Comparison of ENCODE assay signal across 15 cellular contexts in genomic region chr12:12984119-12984518, GRCh38. TPM values are rescaled to one million over a fixed set of nuclear protein-coding genes. Genes with fewer than 3 reads are reported as not detected.
A peak's percentile ranks its signal among the peaks of the same experiment; 100 is the strongest.
DNase-seq lines count a peak whose midpoint lies in the region; ATAC-seq and TF ChIP-seq lines count a peak whose summit lies in the region.
"Had no signal": no experiment of that assay in that cellular context is flagged by ENCODE, and none has a peak within 500 bp of the region (broad histone marks: within the 10 kb centered on the region; RNA-seq: fewer than 3 reads in every experiment).

No MANE protein-coding gene starts in this region.

- peak overlapping the region; percentile 58; the same call in 1 of the 2 replicates for H3K27ac Mint-ChIP-seq in WTC11
- H3K27ac Mint-ChIP-seq in progenitor cell of endocrine pancreas, result no peak overlapping the region

- peaks cover 56% of the 10 kb centered on the region for H3K36me3 ChIP-seq in osteoblast (ENCODE audit: insufficient read depth, low read length)

- H3K79me2 ChIP-seq in osteoblast (ENCODE audit: insufficient read depth, low read length), result peaks cover 21% of the 10 kb centered on the region

- no peak overlapping the region for H3K4me2 ChIP-seq in osteoblast (ENCODE audit: insufficient read depth, low read length)

- H3K4me1 ChIP-seq in osteoblast (ENCODE audit: insufficient read depth, low read length), result peaks cover 16% of the 10 kb centered on the region

- CTCF ChIA-PET in WTC11 (lab: Charles Lee), result interaction anchor here (0.6 to 4.2 kb wide), 7 partner anchors 8 to 228 kb away, joined by 3 to 17 read pairs (median 5); no protein-coding TSS in a partner anchor

- H3K27me3 ChIP-seq in dorsolateral prefrontal cortex (no peaks in the 10 kb centered on the region), osteoblast (ENCODE audit: insufficient read depth, low read length) (no peaks in the 10 kb centered on the region)

- H3K27me3 Mint-ChIP-seq in WTC11 (ENCODE audit: low read depth), result no peaks in the 10 kb centered on the region
- no peaks in the 10 kb centered on the region for H3K27me3 Mint-ChIP-seq in progenitor cell of endocrine pancreas
- H3K27me3 Mint-ChIP-seq: CD4-positive, alpha-beta memory T cell had no signal

- H3K9me3 Mint-ChIP-seq in WTC11 (no peaks in the 10 kb centered on the region), progenitor cell of endocrine pancreas (ENCODE audit: low read depth) (no peaks in the 10 kb centered on the region)
- H3K9me3 Mint-ChIP-seq: CD4-positive, alpha-beta memory T cell had no signal

- H3K4me1 Mint-ChIP-seq in WTC11 (peaks cover 18% of the 10 kb centered on the region), progenitor cell of endocrine pancreas (ENCODE audit: low read depth) (no peaks in the 10 kb centered on the region)

- TF ChIP-seq CTCF in WTC11 (IDR thresholded peaks at IDR 0.05), result no peak
- no peak for TF ChIP-seq CTCF in dorsolateral prefrontal cortex (IDR thresholded peaks at IDR 0.05 in 54 of 56, conservative IDR thresholded peaks at IDR 0.05 in 2 of 56; ENCODE audit: low read depth in 1 of 56, partially characterized antibody in 56 of 56)
- no peak for TF ChIP-seq CTCF in osteoblast (IDR thresholded peaks at IDR 0.05; ENCODE audit: extremely low read depth, low read depth, low read length)
- no peak for TF ChIP-seq CTCF in progenitor cell of endocrine pancreas (IDR thresholded peaks at IDR 0.05; ENCODE audit: unreplicated experiment)

- no peak overlapping the region for H2AFZ ChIP-seq in osteoblast (ENCODE audit: low read length)

- intact Hi-C loops in dorsolateral prefrontal cortex (cut with DNase I), result loop anchor here (5.0 kb wide), 2 partner anchors 147 to 172 kb away; partner anchors contain the start of gene DDX47 (in 1 of the 2)

- POLR2A ChIA-PET in WTC11 (lab: Charles Lee), result no interaction called here

- H3K36me3 Mint-ChIP-seq in WTC11 (peaks cover 39% of the 10 kb centered on the region), progenitor cell of endocrine pancreas (ENCODE audit: insufficient read depth) (peaks cover 20% of the 10 kb centered on the region)

- H4K20me1 ChIP-seq in osteoblast (ENCODE audit: insufficient read depth, low read length), result no peaks in the 10 kb centered on the region

- H3K9me3 ChIP-seq in osteoblast (ENCODE audit: low read depth, low read length), result no peaks in the 10 kb centered on the region

- H3K4me3 Mint-ChIP-seq in WTC11, result no peak overlapping the region
- H3K4me3 Mint-ChIP-seq in progenitor cell of endocrine pancreas (ENCODE audit: low read depth), result no peak overlapping the region
- H3K4me3 Mint-ChIP-seq: CD4-positive, alpha-beta memory T cell had no signal

- DNase-seq in WTC11 (ENCODE audit: low spot score) (no peak), dorsolateral prefrontal cortex (no peak), osteoblast (ENCODE audit: insufficient read length, low spot score, missing footprints) (no peak), progenitor cell of endocrine pancreas (ENCODE audit: low spot score, unreplicated experiment) (no peak)
- DNase-seq in stimulated activated CD4-positive, alpha-beta T cell treated with anti-CD3 and anti-CD28 coated beads, Interleukin-4, amount 100 ng/mL, for 1 hour, result no peak
- DNase-seq: CD4-positive, alpha-beta memory T cell; COR-L47; GF-D8; GOT3 had no signal

- no peak overlapping the region for H3K4me3 ChIP-seq in dorsolateral prefrontal cortex
- H3K4me3 ChIP-seq in osteoblast (ENCODE audit: insufficient read depth, low read length), result no peak overlapping the region

- ATAC-seq in WTC11 (no peak), HG03196 (IDR thresholded peaks at IDR 0.05; ENCODE audit: unreplicated experiment) (no peak)

- peak overlapping the region in 40 of 59 donors; percentile 4 to 87 (median 75) for H3K27ac ChIP-seq in dorsolateral prefrontal cortex
- H3K27ac ChIP-seq in osteoblast (ENCODE audit: low read depth, low read length), result peak overlapping the region; percentile 60

TF ChIP-seq in WTC11, 78 proteins besides CTCF, POLR2A, EP300 and RAD21 (continues in another document):
- TF ChIP-seq NFYB (CRISPR knock-in tag; conservative IDR thresholded peaks at IDR 0.05; ENCODE audit: low read depth) (no peak), CBFB (CRISPR knock-in tag; IDR thresholded peaks at IDR 0.05; ENCODE audit: low read depth) (no peak), JUN (CRISPR knock-in tag; IDR thresholded peaks at IDR 0.05) (no peak), EMX1 (CRISPR knock-in tag; IDR thresholded peaks at IDR 0.05) (no peak), NR3C1 (CRISPR knock-in tag; conservative IDR thresholded peaks at IDR 0.05; ENCODE audit: low read depth) (no peak), ESRRA (CRISPR knock-in tag; IDR thresholded peaks at IDR 0.05; ENCODE audit: borderline replicate concordance) (no peak), ARID4B (CRISPR knock-in tag; IDR thresholded peaks at IDR 0.05; ENCODE audit: borderline replicate concordance) (no peak), ZNF138 (CRISPR knock-in tag; conservative IDR thresholded peaks at IDR 0.05) (no peak), SMAD3 (CRISPR knock-in tag; IDR thresholded peaks at IDR 0.05; ENCODE audit: borderline replicate concordance) (no peak), IRF2 (CRISPR knock-in tag; IDR thresholded peaks at IDR 0.05; ENCODE audit: borderline replicate concordance, low read depth) (no peak)
- TF ChIP-seq, protein P1, sequence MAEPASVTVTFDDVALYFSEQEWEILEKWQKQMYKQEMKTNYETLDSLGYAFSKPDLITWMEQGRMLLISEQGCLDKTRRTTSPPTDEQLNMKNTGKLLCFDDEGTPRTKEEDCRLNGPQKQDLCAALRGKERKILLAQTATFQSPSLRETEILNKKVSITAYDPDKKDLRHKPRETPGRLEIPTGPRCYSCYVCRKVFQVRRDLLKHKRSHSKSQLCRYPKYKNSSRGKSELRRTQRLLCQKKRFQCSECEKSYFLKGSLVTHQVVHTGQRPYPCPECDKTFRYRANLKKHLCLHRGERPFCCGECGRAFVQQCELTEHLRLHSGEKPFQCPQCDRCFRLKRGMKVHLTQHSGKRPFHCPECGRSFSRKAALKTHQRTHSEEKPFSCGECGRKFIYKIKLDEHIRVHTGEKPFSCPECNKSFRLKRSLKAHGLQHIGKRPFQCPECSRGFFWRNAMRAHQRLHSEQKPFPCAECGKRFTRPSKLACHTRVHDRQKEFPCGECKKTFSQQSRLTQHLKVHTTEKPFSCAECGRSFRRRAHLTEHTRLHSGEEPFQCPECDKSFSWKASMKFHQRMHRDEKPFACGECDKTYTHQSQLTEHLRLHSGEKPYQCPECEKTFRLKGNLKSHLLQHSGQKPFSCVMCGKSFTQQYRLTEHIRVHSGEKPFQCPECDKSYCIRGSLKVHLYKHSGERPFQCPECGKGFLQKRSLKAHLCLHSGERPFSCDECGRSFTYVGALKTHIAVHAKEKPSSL (CRISPR knock-in tag; conservative IDR thresholded peaks at IDR 0.05), result no peak
- TF ChIP-seq, protein P2, sequence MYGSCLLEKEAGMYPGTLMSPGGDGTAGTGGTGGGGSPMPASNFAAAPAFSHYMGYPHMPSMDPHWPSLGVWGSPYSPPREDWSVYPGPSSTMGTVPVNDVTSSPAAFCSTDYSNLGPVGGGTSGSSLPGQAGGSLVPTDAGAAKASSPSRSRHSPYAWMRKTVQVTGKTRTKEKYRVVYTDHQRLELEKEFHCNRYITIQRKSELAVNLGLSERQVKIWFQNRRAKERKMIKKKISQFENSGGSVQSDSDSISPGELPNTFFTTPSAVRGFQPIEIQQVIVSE (CRISPR knock-in tag; IDR thresholded peaks at IDR 0.05; ENCODE audit: borderline replicate concordance), result no peak

RNA-seq across cellular contexts. Expression of gene HEBP1, which starts 15.9 kb away (rescaled TPM):
- total RNA-seq in WTC11 (2021) (61.6 to 62.7 TPM (median 61.8 TPM) in 3 replicates), dorsolateral prefrontal cortex (10 to 100 TPM; 24.8 to 61.5 (median 37.8) TPM), osteoblast (16.6 and 20.3 TPM in 2 replicates), progenitor cell of endocrine pancreas (109 and 111 TPM in 2 replicates)

RNA-seq across cellular contexts. Expression of gene GPRC5D, which starts 32.1 kb away (rescaled TPM):
- total RNA-seq in WTC11 (2021), result 0.33 TPM in 1 of 3 replicates, not detected in the others
- under 1 TPM in 2 of 120 experiments, not detected in 118; 0.45 to 0.73 TPM for total RNA-seq in dorsolateral prefrontal cortex
- total RNA-seq in osteoblast, result not detected in 2 replicates
- total RNA-seq in progenitor cell of endocrine pancreas, result not detected in 2 replicates
- total RNA-seq: A172; A673; Calu3; CD4-positive, alpha-beta memory T cell; Daoy; G401 had no signal
